In the genomic region with DNA sequence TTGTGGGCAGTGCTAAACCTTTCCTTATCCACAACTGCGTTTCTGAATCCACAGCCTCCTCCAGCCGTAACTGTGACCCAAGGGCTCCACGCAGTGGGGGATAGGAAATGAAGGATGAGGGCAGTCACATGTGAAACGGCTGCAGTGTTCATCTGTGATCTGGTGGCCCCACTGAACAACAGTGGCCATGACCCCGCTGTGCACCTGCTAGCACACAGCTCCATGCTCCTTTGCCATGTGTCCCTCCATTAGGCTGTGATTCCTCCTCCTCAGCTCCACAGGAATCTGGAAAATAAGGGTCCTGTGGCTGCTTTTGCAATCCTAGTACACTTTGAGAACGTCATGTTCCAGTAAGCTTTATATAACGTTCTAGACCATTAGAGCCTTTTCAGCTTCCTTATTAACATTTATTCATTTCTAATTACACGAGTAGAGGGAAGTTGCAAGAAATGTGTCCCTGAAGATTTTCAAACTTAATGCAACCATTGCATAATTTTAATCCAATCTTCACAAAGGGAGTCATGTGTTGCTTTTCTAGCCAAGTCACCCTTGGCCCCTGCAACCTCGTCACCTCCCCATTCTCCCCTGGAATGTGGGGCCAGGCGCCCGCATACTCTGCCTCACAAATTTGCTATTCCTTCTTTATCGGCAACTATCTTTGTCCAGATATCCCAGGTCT, we compare ENCODE assay signal across 8 cellular contexts. TPM values are rescaled to one million over a fixed set of nuclear protein-coding genes. Genes with fewer than 3 reads are reported as not detected.
DNase-seq lines count a peak whose midpoint lies in the region; ATAC-seq and TF ChIP-seq lines count a peak whose summit lies in the region.

No MANE protein-coding gene starts in this region.

- H3K4me1 ChIP-seq in right cardiac atrium (ENCODE audit: control insufficient read depth, insufficient read depth, low read length), result peaks cover 4% of the 10 kb centered on the region
- no peaks in the 10 kb centered on the region for H3K4me1 ChIP-seq in effector memory CD4-positive, alpha-beta T cell (ENCODE audit: control insufficient read depth, insufficient read depth, low read length, poor library complexity, severe bottlenecking)

- no peaks in the 10 kb centered on the region for H3K27me3 ChIP-seq in WERI-Rb-1 (ENCODE audit: insufficient read depth, low read depth, severe bottlenecking)
- no peaks in the 10 kb centered on the region for H3K27me3 ChIP-seq in right cardiac atrium (ENCODE audit: control insufficient read depth, insufficient read depth)
- peaks cover 8% of the 10 kb centered on the region for H3K27me3 ChIP-seq in effector memory CD4-positive, alpha-beta T cell (replicated peaks; ENCODE audit: control insufficient read depth, insufficient read depth, low read length, poor library complexity, severe bottlenecking)

- no peaks in the 10 kb centered on the region for H3K36me3 ChIP-seq in WERI-Rb-1
- no peaks in the 10 kb centered on the region for H3K36me3 ChIP-seq in effector memory CD4-positive, alpha-beta T cell (ENCODE audit: control insufficient read depth, insufficient read depth, low read length)

- DNase-seq in HEK293T (ENCODE audit: extremely low spot score), result peak; percentile 10
- peak; percentile 85 for DNase-seq in WERI-Rb-1
- peak; percentile 53 to 78 (median 76) for DNase-seq in right cardiac atrium
- DNase-seq in effector memory CD4-positive, alpha-beta T cell, result no peak
- DNase-seq in stimulated activated CD4-positive, alpha-beta T cell treated with anti-CD3 and anti-CD28 coated beads, Interleukin-2, amount 100 ng/mL, for 48 hours, result no peak

- H3K9me3 ChIP-seq in WERI-Rb-1 (ENCODE audit: severe bottlenecking) (no peaks in the 10 kb centered on the region), right cardiac atrium (ENCODE audit: control insufficient read depth, low read length) (no peaks in the 10 kb centered on the region)
- no peaks in the 10 kb centered on the region for H3K9me3 ChIP-seq in effector memory CD4-positive, alpha-beta T cell (ENCODE audit: control insufficient read depth, low read length)

- ATAC-seq in right cardiac atrium (peak; percentile 77 to 78), GM21825 (IDR thresholded peaks at IDR 0.05; ENCODE audit: unreplicated experiment) (no peak), GM21381 (IDR thresholded peaks at IDR 0.05; ENCODE audit: unreplicated experiment) (no peak)

- no peak overlapping the region for H3K4me3 ChIP-seq in WERI-Rb-1 (ENCODE audit: low read depth, low read length)
- no peak overlapping the region for H3K4me3 ChIP-seq in right cardiac atrium (ENCODE audit: low read length)
- no peak overlapping the region for H3K4me3 ChIP-seq in skin epidermis
- H3K4me3 ChIP-seq in effector memory CD4-positive, alpha-beta T cell (ENCODE audit: insufficient read depth, low read depth, low read length, poor library complexity, severe bottlenecking), result no peak overlapping the region

- POLR2A ChIA-PET in HEK293T (lab: Yijun Ruan, JAX), result no interaction called here

- intact Hi-C loops in right cardiac atrium (cut with DNase I), result loop anchor here in 1 of 4 donors (2.0 kb wide), 1 partner anchor 548 kb away; no protein-coding TSS in a partner anchor

- WGBS in right cardiac atrium, result 36% methylated on average over 12 of the region's 12 CpGs

- H3K27ac ChIP-seq in WERI-Rb-1, result no peak overlapping the region
- peak overlapping the region; percentile 39 for H3K27ac ChIP-seq in right cardiac atrium (ENCODE audit: low read length)
- peak overlapping the region in 12 of 21 experiments; percentile 9 to 84 (median 36) for H3K27ac ChIP-seq in skin epidermis
- no peak overlapping the region for H3K27ac ChIP-seq in effector memory CD4-positive, alpha-beta T cell (ENCODE audit: insufficient read depth, low read length, poor library complexity, severe bottlenecking)

- CTCF ChIA-PET in HEK293T (lab: Yijun Ruan, JAX), result no interaction called here

- TF ChIP-seq CTCF in WERI-Rb-1 (IDR thresholded peaks at IDR 0.05; ENCODE audit: low read depth, low read length), result peak; percentile 79

TF ChIP-seq in HEK293T, 16 proteins besides CTCF, POLR2A, EP300 and RAD21:
- TF ChIP-seq SUZ12 (IDR thresholded peaks at IDR 0.05) (no peak), ELF4 (IDR thresholded peaks at IDR 0.05) (no peak), FOXK2 (IDR thresholded peaks at IDR 0.05) (no peak), FOXA1 (IDR thresholded peaks at IDR 0.05) (no peak), ZNF384 (IDR thresholded peaks at IDR 0.05) (no peak), SP1 (IDR thresholded peaks at IDR 0.05) (no peak)
- TF ChIP-seq, protein P1, sequence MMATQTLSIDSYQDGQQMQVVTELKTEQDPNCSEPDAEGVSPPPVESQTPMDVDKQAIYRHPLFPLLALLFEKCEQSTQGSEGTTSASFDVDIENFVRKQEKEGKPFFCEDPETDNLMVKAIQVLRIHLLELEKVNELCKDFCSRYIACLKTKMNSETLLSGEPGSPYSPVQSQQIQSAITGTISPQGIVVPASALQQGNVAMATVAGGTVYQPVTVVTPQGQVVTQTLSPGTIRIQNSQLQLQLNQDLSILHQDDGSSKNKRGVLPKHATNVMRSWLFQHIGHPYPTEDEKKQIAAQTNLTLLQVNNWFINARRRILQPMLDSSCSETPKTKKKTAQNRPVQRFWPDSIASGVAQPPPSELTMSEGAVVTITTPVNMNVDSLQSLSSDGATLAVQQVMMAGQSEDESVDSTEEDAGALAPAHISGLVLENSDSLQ (IDR thresholded peaks at IDR 0.05), result no peak

RNA-seq across cellular contexts. Expression of gene NAPG, which starts 7.1 kb away (rescaled TPM):
- total RNA-seq in right cardiac atrium, result 10 to 100 TPM; 30.2 to 45.8 (median 32.0) TPM
- 17.6 TPM for polyA plus RNA-seq in right cardiac atrium

Comparison
In these comparisons a context has a peak if more than half of its experiments do, and no peak if none do; other contexts are left out.
1. DNase-seq: peak in HEK293T (single experiment), WERI-Rb-1 (single experiment) and right cardiac atrium (3 of 3); none in effector memory CD4-positive, alpha-beta T cell (0 of 3) and stimulated activated CD4-positive, alpha-beta T cell treated with anti-CD3 and anti-CD28 coated beads, Interleukin-2, amount 100 ng/mL, for 48 hours (0 of 2).
2. H3K27ac ChIP-seq: peak in right cardiac atrium (single experiment) and skin epidermis (12 of 21); none in WERI-Rb-1 (single experiment) and effector memory CD4-positive, alpha-beta T cell (single experiment).
3. ATAC-seq: peak in right cardiac atrium (2 of 2); none in GM21825 (single experiment) and GM21381 (single experiment).